ENCODE assay signal across 18 cellular contexts in the genomic region with DNA sequence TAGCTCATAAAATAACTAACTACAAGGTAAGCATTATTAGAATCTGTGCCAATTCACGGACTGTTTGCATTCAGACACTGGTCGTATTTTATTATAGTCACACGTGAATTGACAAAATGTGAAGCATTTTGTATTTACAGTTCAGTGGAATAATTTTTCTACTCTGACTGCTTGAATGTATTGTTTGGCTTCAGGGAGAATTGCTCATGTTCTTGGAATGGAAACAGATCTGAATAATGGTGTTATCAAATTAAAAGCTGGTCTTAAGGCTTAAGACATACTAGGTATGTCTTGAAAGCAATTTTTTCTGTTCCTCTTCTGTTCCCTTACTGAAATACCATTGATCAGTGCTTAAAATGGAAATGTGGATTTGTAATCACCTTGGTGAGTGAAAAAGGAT.
DNase-seq lines count a peak whose midpoint lies in the region; ATAC-seq, FAIRE-seq and TF ChIP-seq lines count a peak whose summit lies in the region.
"Had no signal": no experiment of that assay in that cellular context is flagged by ENCODE, and none has a peak within 500 bp of the region (broad histone marks: within the 10 kb centered on the region; RNA-seq: fewer than 3 reads in every experiment).

No MANE protein-coding gene starts in this region.

- peak; percentile 43 for FAIRE-seq in A549 (lab: Jason Lieb, UNC)
- FAIRE-seq: HTR-8/SVneo, islet of Langerhans had no signal

- no peaks in the 10 kb centered on the region for H3K27me3 ChIP-seq in tibial nerve
- H3K27me3 ChIP-seq: heart right ventricle had no signal

- TF ChIP-seq EP300 in A549 (IDR thresholded peaks at IDR 0.05) (no peak), tibial nerve (IDR thresholded peaks at IDR 0.05) (no peak)

- WGBS in A549 (ENCODE audit: missing lambda C conversion rate) = 1% methylated on average over 3 of the region's 3 CpGs
- 23 to 29% methylated on average over 3 of the region's 3 CpGs for WGBS in tibial nerve, 2 donors

- no peaks in the 10 kb centered on the region for H3K36me3 ChIP-seq in tibial nerve
- H3K36me3 ChIP-seq: heart right ventricle had no signal

- no peak for TF ChIP-seq CTCF in A549 (IDR thresholded peaks at IDR 0.05)
- no peak for TF ChIP-seq CTCF in foreskin fibroblast (IDR thresholded peaks at IDR 0.05; ENCODE audit: low read depth, low read length)
- TF ChIP-seq CTCF in tibial nerve (IDR thresholded peaks at IDR 0.05) = no peak

- ATAC-seq in A549 = peak in 1 of 2 experiments; percentile 24; a peak in 1 of 6 replicates
- ATAC-seq: activated naive CD8-positive, alpha-beta T cell treated with anti-CD3 and anti-CD28 coated beads, Interleukin-2, amount 50 U/mL, for 24 hours; heart right ventricle; right cardiac atrium; WTC11 had no signal

- H3K4me1 ChIP-seq in A549 (peaks cover 32% of the 10 kb centered on the region), tibial nerve (no peaks in the 10 kb centered on the region)
- H3K4me1 ChIP-seq: heart right ventricle had no signal

- POLR2A ChIA-PET in A549 (lab: Yijun Ruan, JAX) = no interaction called here

- DNase-seq in A549 (ENCODE audit: low read depth in 1 of 2, low spot score in 1 of 2) = peak in 1 of 2 experiments; percentile 20
- peak; percentile 34 for DNase-seq in HT1080 (ENCODE audit: low read depth)
- DNase-seq in astrocyte of the hippocampus (ENCODE audit: low read depth, low spot score) = peak; percentile 55
- peak; percentile 34 to 71 for DNase-seq in foreskin fibroblast
- no peak for DNase-seq in dermis blood vessel endothelial cell
- no peak for DNase-seq in tibial nerve (ENCODE audit: low spot score in 2 of 2)
- DNase-seq in NCI-H2029 treated with DMSO at 0.1 percent for 48 hours (lab: John Stamatoyannopoulos, UW) = no peak
- no peak for DNase-seq in medulla oblongata (ENCODE audit: extremely low spot score)
- DNase-seq: activated CD8-positive, alpha-beta memory T cell treated with anti-CD3 and anti-CD28 coated beads for 24 hours; activated naive CD8-positive, alpha-beta T cell treated with anti-CD3 and anti-CD28 coated beads, Interleukin-2, amount 50 U/mL, for 24 hours; heart right ventricle; NCI-H1930; NCI-H510A; right cardiac atrium; Right ventricle myocardium superior had no signal

- H3K4me2 ChIP-seq in A549 = peak overlapping the region; percentile 51

- H3K27ac ChIP-seq in A549 = peak overlapping the region; percentile 23 to 68; a peak in 5 of 6 replicates
- H3K27ac ChIP-seq in tibial nerve = no peak overlapping the region
- H3K27ac ChIP-seq: heart right ventricle had no signal

- TF ChIP-seq POLR2A in A549 (IDR thresholded peaks at IDR 0.05; ENCODE audit: low read length) (no peak), tibial nerve (IDR thresholded peaks at IDR 0.05) (no peak)

- H3K4me3 ChIP-seq in A549 = no peak overlapping the region
- H3K4me3 ChIP-seq in foreskin fibroblast (ENCODE audit: low read depth in 1 of 2, low read length in 2 of 2) = no peak overlapping the region
- H3K4me3 ChIP-seq in tibial nerve = no peak overlapping the region
- H3K4me3 ChIP-seq: heart right ventricle had no signal

- CTCF ChIA-PET in A549 (lab: Yijun Ruan, JAX) = interaction anchor here (0.8 to 1.1 kb wide), 2 partner anchors 24 to 428 kb away, joined by 3 read pairs; no protein-coding TSS in a partner anchor

- TF ChIP-seq RAD21 in A549 (conservative IDR thresholded peaks at IDR 0.05 in 1 of 2, IDR thresholded peaks at IDR 0.05 in 1 of 2) = no peak

- no peaks in the 10 kb centered on the region for H3K9me3 ChIP-seq in A549
- peaks cover 0 to 2% (median 0%) of the 10 kb centered on the region in 4 donors for H3K9me3 ChIP-seq in tibial nerve

TF ChIP-seq in A549, 52 proteins besides CTCF, POLR2A, EP300 and RAD21:
- TF ChIP-seq MAFK (IDR thresholded peaks at IDR 0.05; ENCODE audit: partially characterized antibody) (peak; percentile 21), ESRRA (IDR thresholded peaks at IDR 0.05; ENCODE audit: borderline replicate concordance, low read length) (no peak), SREBF2 (IDR thresholded peaks at IDR 0.05) (no peak), NFE2L2 (conservative IDR thresholded peaks at IDR 0.05; ENCODE audit: low read length) (no peak), TFCP2L1 (CRISPR knock-in tag; IDR thresholded peaks at IDR 0.05) (no peak), POLR2AphosphoS2 (conservative IDR thresholded peaks at IDR 0.05; ENCODE audit: low read length) (no peak), CHD4 (IDR thresholded peaks at IDR 0.05; ENCODE audit: borderline replicate concordance) (no peak), HOXB13 (CRISPR knock-in tag; IDR thresholded peaks at IDR 0.05; ENCODE audit: low read depth) (no peak), EHF (CRISPR knock-in tag; IDR thresholded peaks at IDR 0.05) (no peak), MAZ (IDR thresholded peaks at IDR 0.05; ENCODE audit: borderline replicate concordance, low read depth, low read length) (no peak)
- TF ChIP-seq, protein P1, sequence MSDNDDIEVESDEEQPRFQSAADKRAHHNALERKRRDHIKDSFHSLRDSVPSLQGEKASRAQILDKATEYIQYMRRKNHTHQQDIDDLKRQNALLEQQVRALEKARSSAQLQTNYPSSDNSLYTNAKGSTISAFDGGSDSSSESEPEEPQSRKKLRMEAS (IDR thresholded peaks at IDR 0.05) = 0 out of 2 replicates have a peak, but pooled peaks have one; percentile 23
- TF ChIP-seq, protein P2, sequence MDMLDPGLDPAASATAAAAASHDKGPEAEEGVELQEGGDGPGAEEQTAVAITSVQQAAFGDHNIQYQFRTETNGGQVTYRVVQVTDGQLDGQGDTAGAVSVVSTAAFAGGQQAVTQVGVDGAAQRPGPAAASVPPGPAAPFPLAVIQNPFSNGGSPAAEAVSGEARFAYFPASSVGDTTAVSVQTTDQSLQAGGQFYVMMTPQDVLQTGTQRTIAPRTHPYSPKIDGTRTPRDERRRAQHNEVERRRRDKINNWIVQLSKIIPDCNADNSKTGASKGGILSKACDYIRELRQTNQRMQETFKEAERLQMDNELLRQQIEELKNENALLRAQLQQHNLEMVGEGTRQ (IDR thresholded peaks at IDR 0.05) = no peak
- TF ChIP-seq, protein P3, sequence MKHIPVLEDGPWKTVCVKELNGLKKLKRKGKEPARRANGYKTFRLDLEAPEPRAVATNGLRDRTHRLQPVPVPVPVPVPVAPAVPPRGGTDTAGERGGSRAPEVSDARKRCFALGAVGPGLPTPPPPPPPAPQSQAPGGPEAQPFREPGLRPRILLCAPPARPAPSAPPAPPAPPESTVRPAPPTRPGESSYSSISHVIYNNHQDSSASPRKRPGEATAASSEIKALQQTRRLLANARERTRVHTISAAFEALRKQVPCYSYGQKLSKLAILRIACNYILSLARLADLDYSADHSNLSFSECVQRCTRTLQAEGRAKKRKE (CRISPR knock-in tag; IDR thresholded peaks at IDR 0.05; ENCODE audit: low read depth) = no peak

Comparison
In these comparisons a context has a peak if more than half of its experiments do, and no peak if none do; other contexts are left out.
1. DNase-seq: peak in HT1080 (single experiment), astrocyte of the hippocampus (single experiment) and foreskin fibroblast (2 of 2); none in dermis blood vessel endothelial cell (single experiment), tibial nerve (0 of 2), NCI-H2029 treated with DMSO at 0.1 percent for 48 hours (single experiment) and medulla oblongata (single experiment).
2. H3K27ac ChIP-seq: peak in A549 (2 of 2); none in tibial nerve (0 of 4).